Comparison of ENCODE assay signal across 1 cellular context in genomic region chr19:18291590-18292459, GRCh38.
TF ChIP-seq lines count a peak whose summit lies in the region.

No MANE protein-coding gene starts in this region.

TF ChIP-seq in HepG2, 621 proteins besides CTCF, POLR2A, EP300 and RAD21 (continued from another document):
- no peak for TF ChIP-seq E2F1 (CRISPR knock-in tag; IDR thresholded peaks at IDR 0.05)
- TF ChIP-seq ZNF138 (CRISPR knock-in tag; IDR thresholded peaks at IDR 0.05; ENCODE audit: low read depth): no peak
- no peak for TF ChIP-seq ARHGAP35 (CRISPR knock-in tag; IDR thresholded peaks at IDR 0.05; ENCODE audit: borderline replicate concordance)
- TF ChIP-seq ZFY (CRISPR knock-in tag; IDR thresholded peaks at IDR 0.05): peak; percentile 56
- no peak for TF ChIP-seq FUBP1 (CRISPR knock-in tag; IDR thresholded peaks at IDR 0.05; ENCODE audit: borderline replicate concordance)
- TF ChIP-seq U2AF2 (IDR thresholded peaks at IDR 0.05; ENCODE audit: low read depth, low read length): no peak
- TF ChIP-seq MED8 (CRISPR knock-in tag; IDR thresholded peaks at IDR 0.05; ENCODE audit: insufficient replicate concordance): no peak
- 0 out of 2 replicates have a peak, but pooled peaks have one; percentile 22 for TF ChIP-seq HNF4A (CRISPR knock-in tag; IDR thresholded peaks at IDR 0.05)
- no peak for TF ChIP-seq ZMYM2 (CRISPR knock-in tag; IDR thresholded peaks at IDR 0.05)
- TF ChIP-seq IRF9 (CRISPR knock-in tag; IDR thresholded peaks at IDR 0.05; ENCODE audit: borderline replicate concordance): no peak
- TF ChIP-seq DPF2 (CRISPR knock-in tag; IDR thresholded peaks at IDR 0.05; ENCODE audit: borderline replicate concordance, low read depth): peak; percentile 68; the same call in 1 of the 2 replicates
- TF ChIP-seq MLX (CRISPR knock-in tag; IDR thresholded peaks at IDR 0.05): no peak
- TF ChIP-seq KLF6 (CRISPR knock-in tag; IDR thresholded peaks at IDR 0.05): peak; percentile 75; the same call in 1 of the 2 replicates
- no peak for TF ChIP-seq REST (IDR thresholded peaks at IDR 0.05; ENCODE audit: borderline replicate concordance in 1 of 2, low read depth in 1 of 2, low read length in 2 of 2)
- peak; percentile 27; the same call in 1 of the 2 replicates for TF ChIP-seq ZSCAN9 (CRISPR knock-in tag; IDR thresholded peaks at IDR 0.05; ENCODE audit: borderline replicate concordance)
- no peak for TF ChIP-seq ZNF788 (CRISPR knock-in tag; IDR thresholded peaks at IDR 0.05; ENCODE audit: borderline replicate concordance)
- no peak for TF ChIP-seq HMG20A (CRISPR knock-in tag; IDR thresholded peaks at IDR 0.05; ENCODE audit: borderline replicate concordance)
- peak; percentile 86 for TF ChIP-seq ZNF543 (CRISPR knock-in tag; IDR thresholded peaks at IDR 0.05)
- no peak for TF ChIP-seq ISX (CRISPR knock-in tag; conservative IDR thresholded peaks at IDR 0.05)
- TF ChIP-seq ZNF263 (CRISPR knock-in tag; IDR thresholded peaks at IDR 0.05): peak; percentile 55; the same call in 1 of the 2 replicates
- no peak for TF ChIP-seq GZF1 (CRISPR knock-in tag; IDR thresholded peaks at IDR 0.05)
- no peak for TF ChIP-seq ZNF597 (CRISPR knock-in tag; IDR thresholded peaks at IDR 0.05)
- TF ChIP-seq TCF12 (IDR thresholded peaks at IDR 0.05): no peak
- no peak; the same call in 1 of the 2 replicates for TF ChIP-seq TCF12 (CRISPR knock-in tag; IDR thresholded peaks at IDR 0.05)
- TF ChIP-seq HBP1 (CRISPR knock-in tag; IDR thresholded peaks at IDR 0.05; ENCODE audit: low read depth): no peak
- TF ChIP-seq ELK4 (CRISPR knock-in tag; IDR thresholded peaks at IDR 0.05; ENCODE audit: borderline replicate concordance): no peak
TF ChIP-seq in HepG2: peak in this region for 201.
